In genomic region chr1:8941906-8942305, GRCh38 we compare ENCODE assay signal across 10 cellular contexts. TPM values are rescaled to one million over a fixed set of nuclear protein-coding genes. Genes with fewer than 3 reads are reported as not detected.
DNase-seq lines count a peak whose midpoint lies in the region; ATAC-seq and TF ChIP-seq lines count a peak whose summit lies in the region.
"Had no signal": no experiment of that assay in that cellular context is flagged by ENCODE, and none has a peak within 500 bp of the region (broad histone marks: within the 10 kb centered on the region; RNA-seq: fewer than 3 reads in every experiment).

No MANE protein-coding gene starts in this region.

- TF ChIP-seq CTCF in AG04449 (IDR thresholded peaks at IDR 0.05; ENCODE audit: insufficient read depth, low read length, missing control alignments) = no peak

- CTCF ChIA-PET in AG04449 (lab: Yijun Ruan, JAX) = interaction anchor here (0.8 to 5.7 kb wide), 9 partner anchors 9 to 160 kb away, joined by 3 to 34 read pairs (median 6); no protein-coding TSS in a partner anchor

- ATAC-seq in GM18870 (IDR thresholded peaks at IDR 0.05; ENCODE audit: unreplicated experiment) = no peak

- POLR2A ChIA-PET in AG04449 (lab: Yijun Ruan, JAX) = interaction anchor here (0.5 kb wide), 1 partner anchor 465 kb away, joined by 5 read pairs; no protein-coding TSS in a partner anchor

- DNase-seq in AG04449 (ENCODE audit: low read depth, low spot score) (peak; percentile 37), HS-5 (ENCODE audit: low read depth) (peak; percentile 54), iris pigment epithelial cell (ENCODE audit: low read depth) (peak; percentile 82), NCI-H2029 (lab: John Stamatoyannopoulos, UW) (no peak), mucosa of gallbladder (ENCODE audit: low spot score) (no peak), NCI-H2081 (lab: John Stamatoyannopoulos, UW) (no peak)
- DNase-seq: heart right ventricle had no signal

- H3K4me3 ChIP-seq in AG04449 (ENCODE audit: low read depth, low read length) = no peak overlapping the region
- H3K4me3 ChIP-seq: heart right ventricle had no signal

- peak overlapping the region; percentile 94 for H3K27ac ChIP-seq in angular gyrus (ENCODE audit: low read depth, low read length)
- H3K27ac ChIP-seq: heart right ventricle had no signal

RNA-seq across cellular contexts. Expression of gene CA6, which starts 3.8 kb away (rescaled TPM):
- total RNA-seq in mucosa of gallbladder = not detected
- total RNA-seq: urinary bladder had no signal

Comparison
In these comparisons a context has a peak if more than half of its experiments do, and no peak if none do; other contexts are left out.
1. DNase-seq: peak in AG04449 (single experiment), HS-5 (single experiment) and iris pigment epithelial cell (single experiment); none in NCI-H2029 (single experiment), mucosa of gallbladder (single experiment) and NCI-H2081 (0 of 2).